ENCODE assay signal across 8 cellular contexts in the genomic region with DNA sequence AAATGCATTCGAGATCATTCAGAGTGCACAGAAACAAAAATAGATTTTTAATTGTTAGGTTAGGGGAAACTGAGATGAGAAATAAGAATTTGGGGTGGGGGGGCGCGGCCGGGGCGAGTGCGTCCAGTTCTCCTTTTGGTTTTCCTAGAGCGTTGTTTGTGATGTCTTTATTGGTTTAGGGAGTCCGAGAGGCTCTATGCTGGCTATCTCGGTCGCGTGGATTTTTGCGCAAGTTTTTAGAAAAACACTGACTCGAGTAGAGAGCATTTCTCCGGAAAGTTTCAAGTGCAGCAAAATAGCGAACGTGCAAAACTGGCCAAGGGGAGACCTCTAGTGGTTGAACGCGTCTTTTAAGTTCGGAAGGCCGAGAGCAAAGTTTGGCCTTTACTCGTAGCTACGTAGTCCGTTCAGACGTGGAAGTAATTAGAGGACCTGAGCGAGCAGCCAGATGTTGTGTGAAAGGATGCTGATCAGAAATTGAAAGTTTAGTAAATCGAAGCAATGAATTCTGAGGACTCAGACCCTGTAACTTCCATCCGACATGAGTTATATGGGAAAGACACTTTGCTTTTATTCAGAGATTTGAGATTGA. TPM values are rescaled to one million over a fixed set of nuclear protein-coding genes. Genes with fewer than 3 reads are reported as not detected.
DNase-seq lines count a peak whose midpoint lies in the region; ATAC-seq and TF ChIP-seq lines count a peak whose summit lies in the region.

No MANE protein-coding gene starts in this region.

- peak overlapping the region; percentile 83 for H2AFZ ChIP-seq in osteoblast (ENCODE audit: low read length)

- H3K4me2 ChIP-seq in osteoblast (ENCODE audit: insufficient read depth, low read length): peak overlapping the region; percentile 78

- no peaks in the 10 kb centered on the region for H3K4me1 Mint-ChIP-seq in glutamatergic neuron (ENCODE audit: low read depth, unreplicated experiment)

- peak overlapping the region; percentile 87 to 92 for H3K27ac Mint-ChIP-seq in activated naive CD4-positive, alpha-beta T cell treated with anti-CD3 and anti-CD28 coated beads, Interleukin-2, amount 50 U/mL, for 72 hours
- no peak overlapping the region for H3K27ac Mint-ChIP-seq in glutamatergic neuron (ENCODE audit: unreplicated experiment)

- H3K9me3 ChIP-seq in osteoblast (ENCODE audit: low read depth, low read length): no peaks in the 10 kb centered on the region
- H3K9me3 ChIP-seq in thymus (ENCODE audit: control insufficient read depth): no peaks in the 10 kb centered on the region

- H3K27me3 ChIP-seq in H7 (ENCODE audit: control insufficient read depth, insufficient read depth, low read length) (peaks cover 2% of the 10 kb centered on the region; the same call in 1 of the 2 replicates), osteoblast (ENCODE audit: insufficient read depth, low read length) (no peaks in the 10 kb centered on the region), thymus (ENCODE audit: control insufficient read depth, insufficient read depth) (no peaks in the 10 kb centered on the region)

- WGBS in thymus: 4% methylated on average over 27 of the region's 27 CpGs

- H3K4me3 ChIP-seq in H7 (ENCODE audit: insufficient read depth, low read depth, low read length): peak overlapping the region; percentile 72
- peak overlapping the region; percentile 67 for H3K4me3 ChIP-seq in LNCaP clone FGC (ENCODE audit: low read depth, low read length)
- H3K4me3 ChIP-seq in osteoblast (ENCODE audit: insufficient read depth, low read length): peak overlapping the region; percentile 84
- H3K4me3 ChIP-seq in thymus (ENCODE audit: low read length): peak overlapping the region; percentile 70

- H3K9me3 Mint-ChIP-seq in activated naive CD4-positive, alpha-beta T cell treated with anti-CD3 and anti-CD28 coated beads, Interleukin-2, amount 50 U/mL, for 72 hours: no peaks in the 10 kb centered on the region
- H3K9me3 Mint-ChIP-seq in glutamatergic neuron (ENCODE audit: unreplicated experiment): peaks cover 7% of the 10 kb centered on the region

- H4K20me1 ChIP-seq in osteoblast (ENCODE audit: insufficient read depth, low read length): no peaks in the 10 kb centered on the region

- TF ChIP-seq CTCF in LNCaP clone FGC (IDR thresholded peaks at IDR 0.05; ENCODE audit: control insufficient read depth, extremely low read depth, insufficient read depth) (peak; percentile 84), glutamatergic neuron (IDR thresholded peaks at IDR 0.05; ENCODE audit: partially characterized antibody, unreplicated experiment) (peak; percentile 76), osteoblast (IDR thresholded peaks at IDR 0.05; ENCODE audit: extremely low read depth, low read depth, low read length) (peak; percentile 88)

- peaks cover 7% of the 10 kb centered on the region for H3K27me3 Mint-ChIP-seq in glutamatergic neuron (ENCODE audit: unreplicated experiment)

- peaks cover 5% of the 10 kb centered on the region for H3K4me1 ChIP-seq in osteoblast (ENCODE audit: insufficient read depth, low read length)
- H3K4me1 ChIP-seq in thymus (ENCODE audit: control insufficient read depth, insufficient read depth, low read length): peaks cover 7% of the 10 kb centered on the region

- H3K27ac ChIP-seq in osteoblast (ENCODE audit: low read depth, low read length): peak overlapping the region; percentile 45
- H3K27ac ChIP-seq in thymus (ENCODE audit: low read depth): peak overlapping the region; percentile 83

- H3K36me3 Mint-ChIP-seq in activated naive CD4-positive, alpha-beta T cell treated with anti-CD3 and anti-CD28 coated beads, Interleukin-2, amount 50 U/mL, for 72 hours: peaks cover 8 to 15% of the 10 kb centered on the region in 2 donors
- H3K36me3 Mint-ChIP-seq in glutamatergic neuron (ENCODE audit: unreplicated experiment): no peaks in the 10 kb centered on the region

- H3K36me3 ChIP-seq in H7 (replicated peaks; ENCODE audit: control insufficient read depth, insufficient read depth, low read length): no peaks in the 10 kb centered on the region
- no peaks in the 10 kb centered on the region for H3K36me3 ChIP-seq in osteoblast (ENCODE audit: insufficient read depth, low read length)
- no peaks in the 10 kb centered on the region for H3K36me3 ChIP-seq in thymus (ENCODE audit: control insufficient read depth, insufficient read depth)

- ATAC-seq in activated naive CD4-positive, alpha-beta T cell treated with anti-CD3 and anti-CD28 coated beads, Interleukin-2, amount 50 U/mL, for 72 hours: peak; percentile 59 to 66

- peak overlapping the region; percentile 86 for H3K4me3 Mint-ChIP-seq in glutamatergic neuron (ENCODE audit: unreplicated experiment)

- DNase-seq in GDM1 (lab: John Stamatoyannopoulos, UW) (peak; percentile 73), H7 (peak; percentile 67), LNCaP clone FGC (ENCODE audit: low read depth) (peak; percentile 65), SK-N-DZ (ENCODE audit: low spot score) (peak; percentile 75), glutamatergic neuron (peak; percentile 61), osteoblast (ENCODE audit: insufficient read length, low spot score, missing footprints) (peak; percentile 89)
- DNase-seq in activated naive CD4-positive, alpha-beta T cell treated with anti-CD3 and anti-CD28 coated beads, Interleukin-2, amount 50 U/mL, for 72 hours (ENCODE audit: low spot score in 2 of 2): peak; percentile 73 to 74

- peaks cover 2% of the 10 kb centered on the region for H3K79me2 ChIP-seq in osteoblast (ENCODE audit: insufficient read depth, low read length)

RNA-seq across cellular contexts. Expression of a gene that starts 2.6 kb away (rescaled TPM):
- total RNA-seq in H7 (2014; rRNA removed; shearing (Covaris generic)): 13.1 and 14.1 TPM in 2 replicates
- 7.1 and 8.5 TPM in 2 replicates for polyA plus RNA-seq in SK-N-DZ (2014; cell fraction: cytosol; rRNA removed)
- polyA plus RNA-seq in SK-N-DZ (2014; cell fraction: nucleus; rRNA removed): 17.5 and 17.8 TPM in 2 replicates
- total RNA-seq in activated naive CD4-positive, alpha-beta T cell treated with anti-CD3 and anti-CD28 coated beads, Interleukin-2, amount 50 U/mL, for 72 hours: 1 to 10 TPM; 3.1 to 5.4 TPM
- total RNA-seq in glutamatergic neuron (ENCODE audit: unreplicated experiment) (22.8 TPM), osteoblast (8.5 and 8.7 TPM in 2 replicates)
- 12.7 TPM for polyA plus RNA-seq in thymus

Comparison
In these comparisons a context has a peak if more than half of its experiments do, and no peak if none do; other contexts are left out.
1. Peak in every context shown above with its lines: DNase-seq, ATAC-seq, H3K4me3 ChIP-seq and H3K27ac ChIP-seq.